Comparison of ENCODE assay signal across 22 cellular contexts in genomic region chr12:108341356-108341755, GRCh38.
"Had no signal": no experiment of that assay in that cellular context is flagged by ENCODE, and none has a peak within 500 bp of the region (broad histone marks: within the 10 kb centered on the region; RNA-seq: fewer than 3 reads in every experiment).

No MANE protein-coding gene starts in this region.

- H3K27ac Mint-ChIP-seq: dendritic cell treated with granulocyte-macrophage colony-stimulating factor and Interleukin-4, amounts not matched to agents 40 ng/mL and 50 ng/mL, for 4 days; memory B cell; mesothelial cell of epicardium; stimulated activated memory B cell treated with anti-CD40 and anti-IgM and Interleukin-4, amounts not matched to agents 10 μg/mL and 1 μg/mL and 100 μg/mL, for 72 hours; stimulated activated naive CD8-positive, alpha-beta T cell treated with anti-CD3 and anti-CD28 coated beads, Interleukin-15, Interleukin-2, amounts not matched to agents 100 ng/mL and 50 ng/mL, for 24 hours had no signal

- H3K4me1 Mint-ChIP-seq: memory B cell; mesothelial cell of epicardium; stimulated activated memory B cell treated with anti-CD40 and anti-IgM and Interleukin-4, amounts not matched to agents 10 μg/mL and 1 μg/mL and 100 μg/mL, for 72 hours had no signal

- H3K36me3 ChIP-seq: esophagus squamous epithelium, left ventricle myocardium inferior, lower lobe of right lung, spleen, transverse colon had no signal

- H3K4me3 Mint-ChIP-seq: dendritic cell treated with granulocyte-macrophage colony-stimulating factor and Interleukin-4, amounts not matched to agents 40 ng/mL and 50 ng/mL, for 4 days; effector memory CD8-positive, alpha-beta T cell; memory B cell; mesothelial cell of epicardium; nephron; stimulated activated memory B cell treated with anti-CD40 and anti-IgM and Interleukin-4, amounts not matched to agents 10 μg/mL and 1 μg/mL and 100 μg/mL, for 72 hours; stimulated activated naive CD8-positive, alpha-beta T cell treated with anti-CD3 and anti-CD28 coated beads, Interleukin-15, Interleukin-2, amounts not matched to agents 100 ng/mL and 50 ng/mL, for 24 hours had no signal

- DNase-seq: effector memory CD8-positive, alpha-beta T cell; esophagus squamous epithelium; foreskin melanocyte; head of caudate nucleus; kidney; left cardiac atrium; left ventricle myocardium inferior; lower lobe of right lung; posterior cingulate gyrus; spleen; stimulated activated CD4-positive, alpha-beta T cell treated with anti-CD3 and anti-CD28 coated beads, Interleukin-15, amount 100 ng/mL, for 24 hours; stimulated activated CD4-positive, alpha-beta T cell treated with anti-CD3 and anti-CD28 coated beads, Interleukin-1b, Interleukin-23, amount 100 ng/mL, for 48 hours; stimulated activated CD4-positive, alpha-beta T cell treated with anti-CD3 and anti-CD28 coated beads, Interleukin-4, amount 100 ng/mL, for 24 hours; transverse colon had no signal

- H3K27ac ChIP-seq: esophagus squamous epithelium, hepatocyte, left ventricle myocardium inferior, lower lobe of right lung, spleen, transverse colon had no signal

- H3K36me3 Mint-ChIP-seq: mesothelial cell of epicardium; stimulated activated memory B cell treated with anti-CD40 and anti-IgM and Interleukin-4, amounts not matched to agents 10 μg/mL and 1 μg/mL and 100 μg/mL, for 72 hours had no signal

- H3K4me3 ChIP-seq: esophagus squamous epithelium, hepatocyte, left ventricle myocardium inferior, lower lobe of right lung, spleen, transverse colon had no signal

- H3K9me3 Mint-ChIP-seq: effector memory CD8-positive, alpha-beta T cell; mesothelial cell of epicardium; stimulated activated naive CD8-positive, alpha-beta T cell treated with anti-CD3 and anti-CD28 coated beads, Interleukin-15, Interleukin-2, amounts not matched to agents 100 ng/mL and 50 ng/mL, for 24 hours had no signal

- ATAC-seq: effector memory CD8-positive, alpha-beta T cell; left cardiac atrium; lower lobe of right lung; sciatic nerve; stimulated activated memory B cell treated with anti-CD40 and anti-IgM and Interleukin-4, amounts not matched to agents 10 μg/mL and 1 μg/mL and 100 μg/mL, for 72 hours had no signal

- H3K9me3 ChIP-seq: esophagus squamous epithelium, left ventricle myocardium inferior, lower lobe of right lung, spleen, transverse colon had no signal
